ENCODE assay signal across 8 cellular contexts in the genomic region with DNA sequence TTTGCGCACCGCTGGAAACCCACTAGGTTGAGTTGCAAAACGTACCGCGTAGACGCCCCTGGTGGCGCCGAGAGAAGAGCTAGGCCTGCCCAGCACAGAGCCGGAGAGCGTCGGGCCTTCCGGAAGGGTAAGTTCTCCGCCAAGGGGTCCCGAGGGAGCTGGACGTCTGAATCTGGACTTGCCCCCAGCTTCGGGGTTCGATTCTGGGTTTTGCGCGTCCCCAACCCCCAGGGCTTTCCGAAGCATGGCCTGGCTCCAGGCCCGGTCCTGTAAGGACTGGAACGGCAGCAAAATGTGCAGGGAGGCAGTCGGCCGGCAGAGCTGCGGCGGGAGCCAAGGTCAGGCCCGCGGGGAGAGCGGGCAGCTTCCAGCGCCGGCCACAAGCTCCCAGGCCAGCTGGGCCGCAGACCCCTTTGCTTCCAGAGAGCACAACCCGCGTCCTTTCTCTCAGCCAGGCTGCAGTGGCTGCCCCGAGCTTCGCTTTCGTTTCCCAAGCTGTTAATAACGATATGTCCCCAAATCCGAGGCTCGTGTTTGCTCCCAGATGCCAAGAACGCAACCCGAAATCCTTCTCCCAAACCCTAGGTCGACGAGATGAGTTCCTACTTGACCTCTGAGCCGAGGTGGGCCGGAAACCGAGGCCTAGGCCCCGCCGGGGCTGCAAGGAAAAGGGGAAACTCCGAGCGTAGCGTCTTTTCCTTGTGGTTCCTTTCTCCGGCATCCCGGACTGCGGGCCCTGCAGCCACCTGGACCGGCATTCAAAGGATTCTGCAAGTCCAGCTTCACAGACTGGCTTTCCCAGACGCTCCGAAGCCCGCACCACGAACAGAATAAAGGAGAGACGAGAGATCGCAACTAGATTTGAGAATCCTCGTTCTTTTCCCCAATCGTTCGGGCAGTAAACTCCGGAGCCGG. TPM values are rescaled to one million over a fixed set of nuclear protein-coding genes. Genes with fewer than 3 reads are reported as not detected.
A peak's percentile ranks its signal among the peaks of the same experiment; 100 is the strongest.
DNase-seq lines count a peak whose midpoint lies in the region; ATAC-seq and TF ChIP-seq lines count a peak whose summit lies in the region.
"Had no signal": no experiment of that assay in that cellular context is flagged by ENCODE, and none has a peak within 500 bp of the region (broad histone marks: within the 10 kb centered on the region; RNA-seq: fewer than 3 reads in every experiment).

No MANE protein-coding gene starts in this region.

- ATAC-seq in right lobe of liver, result peak; percentile 41 to 63 (median 52)
- ATAC-seq in CD8-positive, alpha-beta T cell, result no peak

- peak; percentile 31 for TF ChIP-seq CTCF in cardiac fibroblast (IDR thresholded peaks at IDR 0.05; ENCODE audit: low read depth, low read length)
- no peak for TF ChIP-seq CTCF in right lobe of liver (IDR thresholded peaks at IDR 0.05)
- TF ChIP-seq CTCF in stomach (IDR thresholded peaks at IDR 0.05), result no peak
- TF ChIP-seq CTCF in CD8-positive, alpha-beta T cell (IDR thresholded peaks at IDR 0.05), result no peak

- TF ChIP-seq POLR2A in right lobe of liver (IDR thresholded peaks at IDR 0.05) (no peak), stomach (IDR thresholded peaks at IDR 0.05) (no peak)

- peaks cover 11% of the 10 kb centered on the region for H3K4me1 Mint-ChIP-seq in CD8-positive, alpha-beta T cell (ENCODE audit: low read depth)

- intact Hi-C loops in right lobe of liver (cut with DNase I), result no loop called here
- intact Hi-C loops in stomach (cut with DNase I; ENCODE audit: low total_unique reads), result no loop called here
- intact Hi-C loops in CD8-positive, alpha-beta T cell (cut with DNase I, micrococcal nuclease), result no loop called here

- DNase-seq in cardiac fibroblast (ENCODE audit: low read depth in 2 of 2) (peak; percentile 62 to 74), right lobe of liver (peak in 1 of 3 donors; percentile 31), stomach (no peak), DMS114 treated with DMSO at 0.1 percent for 48 hours (lab: John Stamatoyannopoulos, UW; ENCODE audit: unreplicated experiment) (no peak), NCI-H2227 treated with DMSO at 0.1 percent for 48 hours (lab: John Stamatoyannopoulos, UW) (no peak)
- DNase-seq in CD8-positive, alpha-beta T cell, result no peak
- DNase-seq: NCI-H1417 treated with DMSO at 0.1 percent for 48 hours had no signal

- TF ChIP-seq EP300 in stomach (IDR thresholded peaks at IDR 0.05), result no peak

- POLR2A ChIA-PET in CD8-positive, alpha-beta T cell (lab: Charles Lee), result no interaction called here

- no peaks in the 10 kb centered on the region for H3K36me3 Mint-ChIP-seq in CD8-positive, alpha-beta T cell

- H3K27me3 Mint-ChIP-seq in CD8-positive, alpha-beta T cell (ENCODE audit: low read depth), result peaks cover 72% of the 10 kb centered on the region

- CTCF ChIA-PET in CD8-positive, alpha-beta T cell (lab: Charles Lee), result no interaction called here

- H3K4me3 ChIP-seq in HUES6 (ENCODE audit: low read depth, low read length) (peak overlapping the region; percentile 37; the same call in 1 of the 2 replicates), cardiac fibroblast (replicated peaks in 1 of 2; ENCODE audit: low read depth in 2 of 2, low read length in 2 of 2) (peak overlapping the region; percentile 41 to 51), right lobe of liver (peak overlapping the region; percentile 14 to 33 (median 25)), stomach (peak overlapping the region; percentile 34 to 55 (median 46))
- no peak overlapping the region for H3K4me3 ChIP-seq in CD8-positive, alpha-beta T cell (ENCODE audit: low read depth, low read length)

- H3K27ac Mint-ChIP-seq in CD8-positive, alpha-beta T cell, result no peak overlapping the region

- peaks cover 42% of the 10 kb centered on the region for H3K4me1 ChIP-seq in HUES6 (ENCODE audit: control insufficient read depth, insufficient read depth, low read length)
- peaks cover 0 to 10% (median 0%) of the 10 kb centered on the region in 4 donors for H3K4me1 ChIP-seq in right lobe of liver
- H3K4me1 ChIP-seq in stomach, result peaks cover 8 to 41% (median 21%) of the 10 kb centered on the region in 4 donors
- H3K4me1 ChIP-seq in CD8-positive, alpha-beta T cell (ENCODE audit: insufficient read depth, low read length), result no peaks in the 10 kb centered on the region

- H3K4me3 Mint-ChIP-seq in CD8-positive, alpha-beta T cell, result no peak overlapping the region

- H3K9ac ChIP-seq in HUES6 (ENCODE audit: low read length), result no peak overlapping the region

- H3K9me3 ChIP-seq in HUES6 (ENCODE audit: control insufficient read depth, insufficient read depth, low read depth, low read length), result no peaks in the 10 kb centered on the region
- H3K9me3 ChIP-seq in right lobe of liver, result no peaks in the 10 kb centered on the region
- peaks cover 0 to 9% (median 0%) of the 10 kb centered on the region in 4 donors for H3K9me3 ChIP-seq in stomach
- no peaks in the 10 kb centered on the region for H3K9me3 ChIP-seq in CD8-positive, alpha-beta T cell (ENCODE audit: low read length)

- H3K27ac ChIP-seq in HUES6 (ENCODE audit: low read depth, low read length) (no peak overlapping the region), right lobe of liver (no peak overlapping the region), stomach (no peak overlapping the region)
- H3K27ac ChIP-seq in CD8-positive, alpha-beta T cell (ENCODE audit: low read depth, low read length), result no peak overlapping the region

- H3K27me3 ChIP-seq in HUES6 (ENCODE audit: control insufficient read depth, insufficient read depth, low read length) (peaks cover 100% of the 10 kb centered on the region), right lobe of liver (peaks cover 15 to 46% of the 10 kb centered on the region in 2 donors), stomach (peaks cover 47 to 100% (median 99%) of the 10 kb centered on the region in 3 donors)
- H3K27me3 ChIP-seq in CD8-positive, alpha-beta T cell (ENCODE audit: insufficient read depth, low read length), result peaks cover 16% of the 10 kb centered on the region

- WGBS in right lobe of liver (ENCODE audit: insufficient coverage, low coverage, low lambda C conversion rate, missing lambda C conversion rate), result 4% methylated on average over 8 of the region's 67 CpGs
- 4 to 8% (median 4%) methylated on average over 50 to 67 of the region's 67 CpGs for WGBS in stomach, 5 donors

- H3K36me3 ChIP-seq in HUES6 (ENCODE audit: control insufficient read depth, insufficient read depth, low read length) (no peaks in the 10 kb centered on the region), right lobe of liver (no peaks in the 10 kb centered on the region), stomach (no peaks in the 10 kb centered on the region)
- no peaks in the 10 kb centered on the region for H3K36me3 ChIP-seq in CD8-positive, alpha-beta T cell (ENCODE audit: insufficient read depth, low read length)

- H3K9me3 Mint-ChIP-seq in CD8-positive, alpha-beta T cell, result no peaks in the 10 kb centered on the region

RNA-seq across cellular contexts. Expression of a gene that starts 3.2 kb away (rescaled TPM):
- not detected for total RNA-seq in right lobe of liver
- not detected for total RNA-seq in stomach
- polyA plus RNA-seq in stomach, result under 1 TPM in 1 of 3 donors, not detected in 2; 0.35 TPM
- total RNA-seq in CD8-positive, alpha-beta T cell, result not detected

Comparison
In these comparisons a context has a peak if more than half of its experiments do, and no peak if none do; other contexts are left out.
1. DNase-seq: peak in cardiac fibroblast (2 of 2); none in stomach (single experiment), DMS114 treated with DMSO at 0.1 percent for 48 hours (single experiment), NCI-H2227 treated with DMSO at 0.1 percent for 48 hours (single experiment) and CD8-positive, alpha-beta T cell (0 of 7).